ENCODE assay signal across 1 cellular context in genomic region chr7:130668258-130669050, GRCh38.
TF ChIP-seq lines count a peak whose summit lies in the region.

A gene with protein sequence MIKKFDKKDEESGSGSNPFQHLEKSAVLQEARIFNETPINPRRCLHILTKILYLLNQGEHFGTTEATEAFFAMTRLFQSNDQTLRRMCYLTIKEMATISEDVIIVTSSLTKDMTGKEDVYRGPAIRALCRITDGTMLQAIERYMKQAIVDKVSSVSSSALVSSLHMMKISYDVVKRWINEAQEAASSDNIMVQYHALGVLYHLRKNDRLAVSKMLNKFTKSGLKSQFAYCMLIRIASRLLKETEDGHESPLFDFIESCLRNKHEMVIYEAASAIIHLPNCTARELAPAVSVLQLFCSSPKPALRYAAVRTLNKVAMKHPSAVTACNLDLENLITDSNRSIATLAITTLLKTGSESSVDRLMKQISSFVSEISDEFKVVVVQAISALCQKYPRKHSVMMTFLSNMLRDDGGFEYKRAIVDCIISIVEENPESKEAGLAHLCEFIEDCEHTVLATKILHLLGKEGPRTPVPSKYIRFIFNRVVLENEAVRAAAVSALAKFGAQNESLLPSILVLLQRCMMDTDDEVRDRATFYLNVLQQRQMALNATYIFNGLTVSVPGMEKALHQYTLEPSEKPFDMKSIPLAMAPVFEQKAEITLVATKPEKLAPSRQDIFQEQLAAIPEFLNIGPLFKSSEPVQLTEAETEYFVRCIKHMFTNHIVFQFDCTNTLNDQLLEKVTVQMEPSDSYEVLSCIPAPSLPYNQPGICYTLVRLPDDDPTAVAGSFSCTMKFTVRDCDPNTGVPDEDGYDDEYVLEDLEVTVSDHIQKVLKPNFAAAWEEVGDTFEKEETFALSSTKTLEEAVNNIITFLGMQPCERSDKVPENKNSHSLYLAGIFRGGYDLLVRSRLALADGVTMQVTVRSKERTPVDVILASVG (minus strand): TSS chr7:130668748. CDS start chr7:130668668, 80 bp downstream.

TF ChIP-seq in HepG2, 621 proteins besides CTCF, POLR2A, EP300 and RAD21 (continued from another document and continues in another):
- TF ChIP-seq, protein P1, sequence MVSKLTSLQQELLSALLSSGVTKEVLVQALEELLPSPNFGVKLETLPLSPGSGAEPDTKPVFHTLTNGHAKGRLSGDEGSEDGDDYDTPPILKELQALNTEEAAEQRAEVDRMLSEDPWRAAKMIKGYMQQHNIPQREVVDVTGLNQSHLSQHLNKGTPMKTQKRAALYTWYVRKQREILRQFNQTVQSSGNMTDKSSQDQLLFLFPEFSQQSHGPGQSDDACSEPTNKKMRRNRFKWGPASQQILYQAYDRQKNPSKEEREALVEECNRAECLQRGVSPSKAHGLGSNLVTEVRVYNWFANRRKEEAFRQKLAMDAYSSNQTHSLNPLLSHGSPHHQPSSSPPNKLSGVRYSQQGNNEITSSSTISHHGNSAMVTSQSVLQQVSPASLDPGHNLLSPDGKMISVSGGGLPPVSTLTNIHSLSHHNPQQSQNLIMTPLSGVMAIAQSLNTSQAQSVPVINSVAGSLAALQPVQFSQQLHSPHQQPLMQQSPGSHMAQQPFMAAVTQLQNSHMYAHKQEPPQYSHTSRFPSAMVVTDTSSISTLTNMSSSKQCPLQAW (CRISPR knock-in tag; IDR thresholded peaks at IDR 0.05) = no peak
- TF ChIP-seq, protein P2, sequence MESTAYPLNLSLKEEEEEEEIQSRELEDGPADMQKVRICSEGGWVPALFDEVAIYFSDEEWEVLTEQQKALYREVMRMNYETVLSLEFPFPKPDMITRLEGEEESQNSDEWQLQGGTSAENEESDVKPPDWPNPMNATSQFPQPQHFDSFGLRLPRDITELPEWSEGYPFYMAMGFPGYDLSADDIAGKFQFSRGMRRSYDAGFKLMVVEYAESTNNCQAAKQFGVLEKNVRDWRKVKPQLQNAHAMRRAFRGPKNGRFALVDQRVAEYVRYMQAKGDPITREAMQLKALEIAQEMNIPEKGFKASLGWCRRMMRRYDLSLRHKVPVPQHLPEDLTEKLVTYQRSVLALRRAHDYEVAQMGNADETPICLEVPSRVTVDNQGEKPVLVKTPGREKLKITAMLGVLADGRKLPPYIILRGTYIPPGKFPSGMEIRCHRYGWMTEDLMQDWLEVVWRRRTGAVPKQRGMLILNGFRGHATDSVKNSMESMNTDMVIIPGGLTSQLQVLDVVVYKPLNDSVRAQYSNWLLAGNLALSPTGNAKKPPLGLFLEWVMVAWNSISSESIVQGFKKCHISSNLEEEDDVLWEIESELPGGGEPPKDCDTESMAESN (CRISPR knock-in tag; conservative IDR thresholded peaks at IDR 0.05) = no peak; the same call in 1 of the 2 replicates
- TF ChIP-seq ZNF235 (CRISPR knock-in tag; IDR thresholded peaks at IDR 0.05; ENCODE audit: borderline replicate concordance) = peak; percentile 12; the same call in 1 of the 2 replicates
- TF ChIP-seq MIXL1 (CRISPR knock-in tag; IDR thresholded peaks at IDR 0.05) = no peak
- TF ChIP-seq, protein P3, sequence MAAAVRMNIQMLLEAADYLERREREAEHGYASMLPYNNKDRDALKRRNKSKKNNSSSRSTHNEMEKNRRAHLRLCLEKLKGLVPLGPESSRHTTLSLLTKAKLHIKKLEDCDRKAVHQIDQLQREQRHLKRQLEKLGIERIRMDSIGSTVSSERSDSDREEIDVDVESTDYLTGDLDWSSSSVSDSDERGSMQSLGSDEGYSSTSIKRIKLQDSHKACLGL (CRISPR knock-in tag; IDR thresholded peaks at IDR 0.05) = 0 out of 2 replicates have a peak, but pooled peaks have one; percentile 6
- TF ChIP-seq ZFP37 (CRISPR knock-in tag; IDR thresholded peaks at IDR 0.05; ENCODE audit: borderline replicate concordance) = no peak
- TF ChIP-seq ZNF83 (CRISPR knock-in tag; IDR thresholded peaks at IDR 0.05; ENCODE audit: borderline replicate concordance) = no peak
- no peak for TF ChIP-seq ZNF451 (CRISPR knock-in tag; IDR thresholded peaks at IDR 0.05)
- TF ChIP-seq HNF4G (IDR thresholded peaks at IDR 0.05; ENCODE audit: borderline replicate concordance, low read depth, low read length) = no peak
- TF ChIP-seq HNF4G (CRISPR knock-in tag; IDR thresholded peaks at IDR 0.05; ENCODE audit: borderline replicate concordance, low read depth) = no peak
- TF ChIP-seq SOX5 (CRISPR knock-in tag; IDR thresholded peaks at IDR 0.05; ENCODE audit: borderline replicate concordance) = no peak
- no peak for TF ChIP-seq ZNF256 (CRISPR knock-in tag; conservative IDR thresholded peaks at IDR 0.05)
- no peak for TF ChIP-seq MEF2D (CRISPR knock-in tag; IDR thresholded peaks at IDR 0.05)
- TF ChIP-seq TRAFD1 (CRISPR knock-in tag; IDR thresholded peaks at IDR 0.05; ENCODE audit: borderline replicate concordance) = no peak
- TF ChIP-seq RBAK (CRISPR knock-in tag; IDR thresholded peaks at IDR 0.05) = no peak
- no peak for TF ChIP-seq ZNF615 (CRISPR knock-in tag; IDR thresholded peaks at IDR 0.05; ENCODE audit: borderline replicate concordance)
- TF ChIP-seq KAT8 (CRISPR knock-in tag; IDR thresholded peaks at IDR 0.05) = peak; percentile 57
- TF ChIP-seq BRD4 (CRISPR knock-in tag; IDR thresholded peaks at IDR 0.05) = 0 out of 2 replicates have a peak, but pooled peaks have one; percentile 47
- no peak for TF ChIP-seq TP53 (CRISPR knock-in tag; conservative IDR thresholded peaks at IDR 0.05)
- no peak for TF ChIP-seq SETDB1 (CRISPR knock-in tag; IDR thresholded peaks at IDR 0.05; ENCODE audit: borderline replicate concordance)
- no peak for TF ChIP-seq ZNF607 (CRISPR knock-in tag; IDR thresholded peaks at IDR 0.05; ENCODE audit: borderline replicate concordance)
- no peak for TF ChIP-seq CBX1 (IDR thresholded peaks at IDR 0.05; ENCODE audit: low read depth)
- TF ChIP-seq CBX2 (IDR thresholded peaks at IDR 0.05; ENCODE audit: low read depth, low read length) = no peak
- TF ChIP-seq CBX2 (CRISPR knock-in tag; IDR thresholded peaks at IDR 0.05; ENCODE audit: low read depth) = no peak
- TF ChIP-seq BCLAF1 (IDR thresholded peaks at IDR 0.05) = no peak
- TF ChIP-seq IKZF4 (CRISPR knock-in tag; IDR thresholded peaks at IDR 0.05; ENCODE audit: borderline replicate concordance, low read depth, not compliant biosample characterization) = no peak
- TF ChIP-seq, protein P4, sequence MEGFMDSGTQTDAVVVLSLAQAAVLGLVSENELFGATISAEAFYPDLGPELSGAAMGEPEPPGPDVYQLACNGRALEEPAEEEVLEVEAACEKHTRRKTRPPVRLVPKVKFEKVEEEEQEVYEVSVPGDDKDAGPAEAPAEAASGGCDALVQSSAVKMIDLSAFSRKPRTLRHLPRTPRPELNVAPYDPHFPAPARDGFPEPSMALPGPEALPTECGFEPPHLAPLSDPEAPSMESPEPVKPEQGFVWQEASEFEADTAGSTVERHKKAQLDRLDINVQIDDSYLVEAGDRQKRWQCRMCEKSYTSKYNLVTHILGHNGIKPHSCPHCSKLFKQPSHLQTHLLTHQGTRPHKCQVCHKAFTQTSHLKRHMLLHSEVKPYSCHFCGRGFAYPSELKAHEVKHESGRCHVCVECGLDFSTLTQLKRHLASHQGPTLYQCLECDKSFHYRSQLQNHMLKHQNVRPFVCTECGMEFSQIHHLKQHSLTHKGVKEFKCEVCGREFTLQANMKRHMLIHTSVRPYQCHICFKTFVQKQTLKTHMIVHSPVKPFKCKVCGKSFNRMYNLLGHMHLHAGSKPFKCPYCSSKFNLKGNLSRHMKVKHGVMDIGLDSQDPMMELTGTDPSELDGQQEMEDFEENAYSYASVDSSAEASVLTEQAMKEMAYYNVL (CRISPR knock-in tag; IDR thresholded peaks at IDR 0.05; ENCODE audit: borderline replicate concordance) = no peak
- TF ChIP-seq ELF3 (CRISPR knock-in tag; IDR thresholded peaks at IDR 0.05) = peak; percentile 13; the same call in 1 of the 2 replicates
- TF ChIP-seq FOXK2 (IDR thresholded peaks at IDR 0.05) = no peak
- TF ChIP-seq ZNF788 (CRISPR knock-in tag; IDR thresholded peaks at IDR 0.05; ENCODE audit: borderline replicate concordance) = 0 out of 2 replicates have a peak, but pooled peaks have one; percentile 14
- TF ChIP-seq FOXJ3 (CRISPR knock-in tag; IDR thresholded peaks at IDR 0.05; ENCODE audit: borderline replicate concordance) = no peak
- TF ChIP-seq MAFG (CRISPR knock-in tag; IDR thresholded peaks at IDR 0.05) = no peak
- no peak for TF ChIP-seq SMC3 (IDR thresholded peaks at IDR 0.05; ENCODE audit: low read length)
- no peak for TF ChIP-seq NFKBIZ (CRISPR knock-in tag; IDR thresholded peaks at IDR 0.05)
- TF ChIP-seq WIZ (CRISPR knock-in tag; IDR thresholded peaks at IDR 0.05) = no peak
- no peak for TF ChIP-seq CCAR2 (optimal IDR thresholded peaks at IDR 0.05; ENCODE audit: low read depth, low read length)
- TF ChIP-seq, protein P5, sequence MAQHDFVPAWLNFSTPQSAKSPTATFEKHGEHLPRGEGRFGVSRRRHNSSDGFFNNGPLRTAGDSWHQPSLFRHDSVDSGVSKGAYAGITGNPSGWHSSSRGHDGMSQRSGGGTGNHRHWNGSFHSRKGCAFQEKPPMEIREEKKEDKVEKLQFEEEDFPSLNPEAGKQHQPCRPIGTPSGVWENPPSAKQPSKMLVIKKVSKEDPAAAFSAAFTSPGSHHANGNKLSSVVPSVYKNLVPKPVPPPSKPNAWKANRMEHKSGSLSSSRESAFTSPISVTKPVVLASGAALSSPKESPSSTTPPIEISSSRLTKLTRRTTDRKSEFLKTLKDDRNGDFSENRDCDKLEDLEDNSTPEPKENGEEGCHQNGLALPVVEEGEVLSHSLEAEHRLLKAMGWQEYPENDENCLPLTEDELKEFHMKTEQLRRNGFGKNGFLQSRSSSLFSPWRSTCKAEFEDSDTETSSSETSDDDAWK (CRISPR knock-in tag; IDR thresholded peaks at IDR 0.05) = no peak
- no peak for TF ChIP-seq ZNF598 (CRISPR knock-in tag; IDR thresholded peaks at IDR 0.05; ENCODE audit: borderline replicate concordance)
- TF ChIP-seq ZFP41 (CRISPR knock-in tag; IDR thresholded peaks at IDR 0.05; ENCODE audit: borderline replicate concordance) = no peak
- TF ChIP-seq KDM1A (CRISPR knock-in tag; IDR thresholded peaks at IDR 0.05) = no peak
- no peak for TF ChIP-seq PRDM4 (CRISPR knock-in tag; IDR thresholded peaks at IDR 0.05; ENCODE audit: borderline replicate concordance)
- no peak; the same call in 1 of the 2 replicates for TF ChIP-seq UBTF (CRISPR knock-in tag; IDR thresholded peaks at IDR 0.05)
- TF ChIP-seq ZNF138 (CRISPR knock-in tag; IDR thresholded peaks at IDR 0.05; ENCODE audit: low read depth) = no peak
- no peak for TF ChIP-seq RXRB (CRISPR knock-in tag; IDR thresholded peaks at IDR 0.05; ENCODE audit: borderline replicate concordance)
